10 cellular contexts compared by ENCODE assay signal in the genomic region with DNA sequence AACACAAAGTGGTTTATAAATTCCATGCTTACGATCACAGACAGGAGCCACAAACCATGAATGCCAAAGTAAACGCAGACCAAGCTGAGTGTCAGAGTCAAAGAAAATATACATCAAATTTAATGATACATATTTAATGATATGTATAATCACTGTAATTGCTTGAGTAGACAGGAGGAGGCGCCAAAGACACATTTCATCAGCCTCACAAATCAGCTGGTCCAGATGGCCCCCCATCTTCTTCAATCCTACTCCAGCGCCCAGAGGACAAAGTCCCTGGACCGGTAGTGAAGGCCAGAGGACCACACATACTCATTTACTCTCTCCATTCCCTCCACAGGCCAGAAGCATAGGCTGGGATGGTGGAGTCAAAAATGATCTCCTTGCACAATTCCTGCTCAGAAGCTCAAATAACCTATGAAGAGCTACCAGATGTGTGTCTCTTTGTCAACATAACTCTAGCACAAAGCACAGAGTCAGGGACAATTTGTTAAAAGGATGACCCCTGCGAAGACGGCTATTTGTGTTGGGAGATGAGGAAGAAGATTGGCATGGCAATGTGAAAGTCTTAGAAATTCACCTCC.
A peak's percentile ranks its signal among the peaks of the same experiment; 100 is the strongest.
DNase-seq lines count a peak whose midpoint lies in the region; ATAC-seq and TF ChIP-seq lines count a peak whose summit lies in the region.
"Had no signal": no experiment of that assay in that cellular context is flagged by ENCODE, and none has a peak within 500 bp of the region (broad histone marks: within the 10 kb centered on the region; RNA-seq: fewer than 3 reads in every experiment).

No MANE protein-coding gene starts in this region.

- TF ChIP-seq POLR2A in body of pancreas (IDR thresholded peaks at IDR 0.05): no peak

- H3K36me3 ChIP-seq in SK-N-MC (ENCODE audit: insufficient read depth, low read length) (peaks cover 17% of the 10 kb centered on the region), body of pancreas (replicated peaks in 1 of 2; ENCODE audit: insufficient read depth in 1 of 2, low read depth in 2 of 2) (no peaks in the 10 kb centered on the region)

- H3K4me3 ChIP-seq in SK-N-MC (no peak overlapping the region), body of pancreas (no peak overlapping the region)
- H3K4me3 ChIP-seq: lung had no signal

- ATAC-seq in GM21360 (IDR thresholded peaks at IDR 0.05; ENCODE audit: unreplicated experiment) (no peak), body of pancreas (no peak)
- ATAC-seq: activated naive CD4-positive, alpha-beta T cell treated with anti-CD3 and anti-CD28 coated beads, Interleukin-2, amount 50 U/mL, for 72 hours had no signal

- intact Hi-C loops in activated T-helper 1 cell treated with anti-CD3 and anti-CD28 coated beads, Interleukin-12 subunit alpha, Interleukin-12 subunit beta, Interleukin-2, Interleukin-4 antibody, amounts not matched to agents 30 ng/mL and 10 ng/mL and 1 ng/mL, durations not matched to agents 14 hours and 24 hours and 36 hours (cut with micrococcal nuclease): loop anchor here (2.0 kb wide), 2 partner anchors 17 to 303 kb away; no protein-coding TSS in a partner anchor
- intact Hi-C loops in body of pancreas (cut with DNase I): no loop called here

- in situ Hi-C loops in ACHN (cut with HindIII; ENCODE audit: low pct_ligation_motif_present, low pct_unique_long_range_greater_than_20kb, low sequenced_read_pairs): no loop called here

- peaks cover 7% of the 10 kb centered on the region for H3K9me3 Mint-ChIP-seq in activated T-helper 1 cell treated with anti-CD3 and anti-CD28 coated beads, Interleukin-12 subunit alpha, Interleukin-12 subunit beta, Interleukin-2, Interleukin-4 antibody, amounts not matched to agents 30 ng/mL and 10 ng/mL and 1 ng/mL, durations not matched to agents 14 hours and 24 hours and 36 hours

- peak overlapping the region; percentile 100 for H3K27ac ChIP-seq in SK-N-MC
- no peak overlapping the region for H3K27ac ChIP-seq in body of pancreas

- H3K4me1 Mint-ChIP-seq in activated T-helper 1 cell treated with anti-CD3 and anti-CD28 coated beads, Interleukin-12 subunit alpha, Interleukin-12 subunit beta, Interleukin-2, Interleukin-4 antibody, amounts not matched to agents 30 ng/mL and 10 ng/mL and 1 ng/mL, durations not matched to agents 14 hours and 24 hours and 36 hours (ENCODE audit: low read depth): peaks cover 39% of the 10 kb centered on the region

- H3K27ac Mint-ChIP-seq in activated T-helper 1 cell treated with anti-CD3 and anti-CD28 coated beads, Interleukin-12 subunit alpha, Interleukin-12 subunit beta, Interleukin-2, Interleukin-4 antibody, amounts not matched to agents 30 ng/mL and 10 ng/mL and 1 ng/mL, durations not matched to agents 14 hours and 24 hours and 36 hours: no peak overlapping the region

- H3K9ac ChIP-seq in SK-N-MC (ENCODE audit: insufficient read length): peak overlapping the region; percentile 56

- no peaks in the 10 kb centered on the region for H3K9me3 ChIP-seq in SK-N-MC (ENCODE audit: low read depth, low read length)
- no peaks in the 10 kb centered on the region for H3K9me3 ChIP-seq in body of pancreas

- no peaks in the 10 kb centered on the region for H3K27me3 ChIP-seq in body of pancreas

- H3K27me3 Mint-ChIP-seq in activated T-helper 1 cell treated with anti-CD3 and anti-CD28 coated beads, Interleukin-12 subunit alpha, Interleukin-12 subunit beta, Interleukin-2, Interleukin-4 antibody, amounts not matched to agents 30 ng/mL and 10 ng/mL and 1 ng/mL, durations not matched to agents 14 hours and 24 hours and 36 hours (ENCODE audit: insufficient read depth): no peaks in the 10 kb centered on the region

- H3K4me3 Mint-ChIP-seq in activated T-helper 1 cell treated with anti-CD3 and anti-CD28 coated beads, Interleukin-12 subunit alpha, Interleukin-12 subunit beta, Interleukin-2, Interleukin-4 antibody, amounts not matched to agents 30 ng/mL and 10 ng/mL and 1 ng/mL, durations not matched to agents 14 hours and 24 hours and 36 hours: no peak overlapping the region

- DNase-seq in ACHN: peak; percentile 15
- no peak for DNase-seq in GM10266 (ENCODE audit: extremely low spot score)
- no peak for DNase-seq in SK-N-MC (ENCODE audit: low read depth, low spot score)
- peak; percentile 12 for DNase-seq in glomerular endothelial cell (ENCODE audit: extremely low read depth, low read depth, low spot score)
- DNase-seq in activated T-helper 1 cell treated with anti-CD3 and anti-CD28 coated beads, Interleukin-12 subunit alpha, Interleukin-12 subunit beta, Interleukin-2, Interleukin-4 antibody, amounts not matched to agents 30 ng/mL and 10 ng/mL and 1 ng/mL, durations not matched to agents 14 hours and 24 hours and 36 hours (ENCODE audit: low spot score): no peak
- DNase-seq in GM19238 (ENCODE audit: insufficient read length, low spot score): no peak
- no peak for DNase-seq in body of pancreas

- peaks cover 62% of the 10 kb centered on the region for H3K36me3 Mint-ChIP-seq in activated T-helper 1 cell treated with anti-CD3 and anti-CD28 coated beads, Interleukin-12 subunit alpha, Interleukin-12 subunit beta, Interleukin-2, Interleukin-4 antibody, amounts not matched to agents 30 ng/mL and 10 ng/mL and 1 ng/mL, durations not matched to agents 14 hours and 24 hours and 36 hours (ENCODE audit: low read depth)

- no peaks in the 10 kb centered on the region for H3K4me1 ChIP-seq in body of pancreas

- TF ChIP-seq CTCF in GM10266 (IDR thresholded peaks at IDR 0.05; ENCODE audit: control insufficient read depth, insufficient read depth, low read depth, missing control alignments) (peak; percentile 16), body of pancreas (IDR thresholded peaks at IDR 0.05) (peak in 3 of 7 experiments; percentile 4 to 23 (median 12))

- 87 to 90% methylated on average over 7 of the region's 7 CpGs for WGBS in body of pancreas, 2 donors

Comparison
In these comparisons a context has a peak if more than half of its experiments do, and no peak if none do; other contexts are left out.
1. DNase-seq: peak in ACHN (single experiment) and glomerular endothelial cell (single experiment); none in GM10266 (single experiment), SK-N-MC (single experiment), activated T-helper 1 cell treated with anti-CD3 and anti-CD28 coated beads, Interleukin-12 subunit alpha, Interleukin-12 subunit beta, Interleukin-2, Interleukin-4 antibody, amounts not matched to agents 30 ng/mL and 10 ng/mL and 1 ng/mL, durations not matched to agents 14 hours and 24 hours and 36 hours (single experiment), GM19238 (single experiment) and body of pancreas (0 of 4).